Comparison of ENCODE assay signal across 1 cellular context in the genomic region with DNA sequence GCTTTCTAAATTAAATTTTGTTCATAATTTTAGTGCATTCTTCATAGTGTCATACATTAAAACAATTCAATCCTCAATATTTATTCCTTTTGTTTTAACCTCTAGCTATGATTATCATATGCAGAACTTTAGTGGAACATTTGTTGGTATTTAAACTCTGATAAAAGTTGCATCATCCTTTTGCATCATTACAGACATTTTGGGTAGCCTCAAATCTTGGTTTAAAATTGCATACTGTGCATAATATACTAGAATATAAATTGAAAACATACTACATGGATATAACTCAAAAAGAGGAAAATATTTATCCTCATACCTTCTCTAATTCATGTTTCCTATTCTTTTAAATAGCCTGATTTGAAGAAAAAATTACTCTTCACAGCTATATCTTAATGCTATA.
TF ChIP-seq lines count a peak whose summit lies in the region.

No MANE protein-coding gene starts in this region.

TF ChIP-seq in K562, 482 proteins besides CTCF, POLR2A, EP300 and RAD21 (continued from another document):
- TF ChIP-seq, protein P1, sequence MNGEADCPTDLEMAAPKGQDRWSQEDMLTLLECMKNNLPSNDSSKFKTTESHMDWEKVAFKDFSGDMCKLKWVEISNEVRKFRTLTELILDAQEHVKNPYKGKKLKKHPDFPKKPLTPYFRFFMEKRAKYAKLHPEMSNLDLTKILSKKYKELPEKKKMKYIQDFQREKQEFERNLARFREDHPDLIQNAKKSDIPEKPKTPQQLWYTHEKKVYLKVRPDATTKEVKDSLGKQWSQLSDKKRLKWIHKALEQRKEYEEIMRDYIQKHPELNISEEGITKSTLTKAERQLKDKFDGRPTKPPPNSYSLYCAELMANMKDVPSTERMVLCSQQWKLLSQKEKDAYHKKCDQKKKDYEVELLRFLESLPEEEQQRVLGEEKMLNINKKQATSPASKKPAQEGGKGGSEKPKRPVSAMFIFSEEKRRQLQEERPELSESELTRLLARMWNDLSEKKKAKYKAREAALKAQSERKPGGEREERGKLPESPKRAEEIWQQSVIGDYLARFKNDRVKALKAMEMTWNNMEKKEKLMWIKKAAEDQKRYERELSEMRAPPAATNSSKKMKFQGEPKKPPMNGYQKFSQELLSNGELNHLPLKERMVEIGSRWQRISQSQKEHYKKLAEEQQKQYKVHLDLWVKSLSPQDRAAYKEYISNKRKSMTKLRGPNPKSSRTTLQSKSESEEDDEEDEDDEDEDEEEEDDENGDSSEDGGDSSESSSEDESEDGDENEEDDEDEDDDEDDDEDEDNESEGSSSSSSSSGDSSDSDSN (IDR thresholded peaks at IDR 0.05; ENCODE audit: borderline replicate concordance in 1 of 2, low read depth in 2 of 2, low read length in 2 of 2), result no peak
- TF ChIP-seq, protein P2, sequence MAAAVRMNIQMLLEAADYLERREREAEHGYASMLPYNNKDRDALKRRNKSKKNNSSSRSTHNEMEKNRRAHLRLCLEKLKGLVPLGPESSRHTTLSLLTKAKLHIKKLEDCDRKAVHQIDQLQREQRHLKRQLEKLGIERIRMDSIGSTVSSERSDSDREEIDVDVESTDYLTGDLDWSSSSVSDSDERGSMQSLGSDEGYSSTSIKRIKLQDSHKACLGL (CRISPR knock-in tag; IDR thresholded peaks at IDR 0.05; ENCODE audit: borderline replicate concordance, poor library complexity, severe bottlenecking), result no peak
- TF ChIP-seq ZBTB49 (CRISPR knock-in tag; IDR thresholded peaks at IDR 0.05; ENCODE audit: borderline replicate concordance), result no peak
- TF ChIP-seq AFF4 (CRISPR knock-in tag; IDR thresholded peaks at IDR 0.05), result no peak
- no peak for TF ChIP-seq XRCC5 (IDR thresholded peaks at IDR 0.05; ENCODE audit: low read depth, low read length)
- no peak for TF ChIP-seq CREB5 (CRISPR knock-in tag; IDR thresholded peaks at IDR 0.05)
- TF ChIP-seq NBN (IDR thresholded peaks at IDR 0.05; ENCODE audit: low read depth), result no peak
- no peak for TF ChIP-seq SIN3B (IDR thresholded peaks at IDR 0.05; ENCODE audit: low read depth)
- no peak for TF ChIP-seq ZNF23 (CRISPR knock-in tag; IDR thresholded peaks at IDR 0.05)
- no peak for TF ChIP-seq ZNF3 (CRISPR knock-in tag; IDR thresholded peaks at IDR 0.05)
- no peak for TF ChIP-seq KDM4B (IDR thresholded peaks at IDR 0.05; ENCODE audit: borderline replicate concordance in 2 of 2, low read depth in 1 of 2)
- TF ChIP-seq ELF1 (tag; IDR thresholded peaks at IDR 0.05), result no peak
- TF ChIP-seq NCOA6 (IDR thresholded peaks at IDR 0.05), result no peak
